In genomic region chr15:58934521-58934920, GRCh38 we compare ENCODE assay signal across 7 cellular contexts. TPM values are rescaled to one million over a fixed set of nuclear protein-coding genes. Genes with fewer than 3 reads are reported as not detected.
DNase-seq lines count a peak whose midpoint lies in the region; ATAC-seq and TF ChIP-seq lines count a peak whose summit lies in the region.

No MANE protein-coding gene starts in this region.

- H3K36me3 Mint-ChIP-seq in T-cell, result no peaks in the 10 kb centered on the region

- H3K4me2 ChIP-seq in smooth muscle cell, result peak overlapping the region; percentile 96

- peaks cover 15% of the 10 kb centered on the region for H3K4me1 ChIP-seq in smooth muscle cell (ENCODE audit: low read depth)

- H3K4me1 Mint-ChIP-seq in T-cell, result peaks cover 17 to 36% (median 24%) of the 10 kb centered on the region in 3 donors

- ATAC-seq in T-cell (replicated peaks in 1 of 4), result no peak

- no peak for DNase-seq in HL-60 (ENCODE audit: low read depth in 1 of 2, low spot score in 1 of 2)
- DNase-seq in T-cell, result no peak
- peak; percentile 10 for DNase-seq in glomerular visceral epithelial cell (ENCODE audit: extremely low spot score)
- no peak for DNase-seq in smooth muscle cell (lab: John Stamatoyannopoulos, UW; ENCODE audit: unreplicated experiment)
- DNase-seq in DMS79 treated with DMSO at 0.1 percent for 48 hours (lab: John Stamatoyannopoulos, UW), result no peak
- DNase-seq in HPDE6-E6E7 (ENCODE audit: extremely low spot score), result no peak
- DNase-seq in GOT3 (lab: John Stamatoyannopoulos, UW), result no peak

- no peak for TF ChIP-seq CTCF in HL-60 (IDR thresholded peaks at IDR 0.05; ENCODE audit: insufficient read depth, low read length)
- no peak for TF ChIP-seq CTCF in smooth muscle cell (IDR thresholded peaks at IDR 0.05; ENCODE audit: borderline replicate concordance, insufficient read depth, poor library complexity, severe bottlenecking)

- peaks cover 21% of the 10 kb centered on the region for H4K20me1 ChIP-seq in smooth muscle cell (ENCODE audit: low read depth)

- peaks cover 33% of the 10 kb centered on the region for H3K79me2 ChIP-seq in smooth muscle cell (ENCODE audit: low read depth)

- peak overlapping the region; percentile 91 to 99 (median 92) for H3K4me3 Mint-ChIP-seq in T-cell

- H3K4me3 ChIP-seq in HL-60 (replicated peaks; ENCODE audit: insufficient read depth, low read length) (peak overlapping the region; percentile 55), smooth muscle cell (peak overlapping the region; percentile 89)

- WGBS in smooth muscle cell (ENCODE audit: low lambda C conversion rate), result 18% methylated on average over 4 of the region's 4 CpGs

- no peaks in the 10 kb centered on the region for H3K9me3 ChIP-seq in smooth muscle cell (replicated peaks; ENCODE audit: low read depth)

- no peaks in the 10 kb centered on the region for H3K9me3 Mint-ChIP-seq in T-cell

- no peaks in the 10 kb centered on the region for H3K27me3 Mint-ChIP-seq in T-cell

- H2AFZ ChIP-seq in smooth muscle cell (ENCODE audit: low read depth), result peak overlapping the region; percentile 7

- H3K27me3 ChIP-seq in HL-60 (ENCODE audit: insufficient read depth, poor library complexity, severe bottlenecking) (no peaks in the 10 kb centered on the region), smooth muscle cell (ENCODE audit: low read depth) (no peaks in the 10 kb centered on the region)

- H3K9ac ChIP-seq in smooth muscle cell (ENCODE audit: low read depth), result no peak overlapping the region

- peak overlapping the region; percentile 98 for H3K27ac ChIP-seq in HL-60 (replicated peaks)
- peak overlapping the region; percentile 98 for H3K27ac ChIP-seq in smooth muscle cell (ENCODE audit: low read depth)

- H3K36me3 ChIP-seq in smooth muscle cell (ENCODE audit: low read depth), result no peaks in the 10 kb centered on the region

- CTCF ChIA-PET in T-cell (lab: Charles Lee), result no interaction called here

- POLR2A ChIA-PET in T-cell (lab: Charles Lee), result no interaction called here

- H3F3A ChIP-seq in smooth muscle cell (ENCODE audit: low read depth), result peaks cover 16% of the 10 kb centered on the region

- H3K27ac Mint-ChIP-seq in T-cell, result peak overlapping the region; percentile 95 to 100

RNA-seq across cellular contexts. Expression of gene SLTM, which starts 1.0 kb away (rescaled TPM):
- total RNA-seq in T-cell, result 100 to 1,000 TPM; 129 to 172 (median 140) TPM
- 43.8 and 57.0 TPM in 2 replicates for total RNA-seq in smooth muscle cell
- polyA plus RNA-seq in smooth muscle cell, result 56.8 and 74.1 TPM in 2 replicates

RNA-seq across cellular contexts. Expression of gene RNF111, which starts 52.9 kb away (rescaled TPM):
- 10 to 100 TPM; 45.8 to 57.3 (median 54.3) TPM for total RNA-seq in T-cell
- total RNA-seq in smooth muscle cell, result 28.9 and 37.8 TPM in 2 replicates
- polyA plus RNA-seq in smooth muscle cell, result 15.3 and 17.0 TPM in 2 replicates
